ENCODE assay signal across 33 cellular contexts in genomic region chr10:49321021-49321420, GRCh38. TPM values are rescaled to one million over a fixed set of nuclear protein-coding genes. Genes with fewer than 3 reads are reported as not detected.
"Had no signal": no experiment of that assay in that cellular context is flagged by ENCODE, and none has a peak within 500 bp of the region (broad histone marks: within the 10 kb centered on the region; RNA-seq: fewer than 3 reads in every experiment).

No MANE protein-coding gene starts in this region.

- H3K4me3 Mint-ChIP-seq: natural killer cell treated with Interleukin-12 subunit alpha and Interleukin-12 subunit beta and Interleukin-15 and Interleukin-18, amount 100 ng/mL, for 72 hours; nephron progenitor cell; neural crest cell; stimulated activated effector memory CD8-positive, alpha-beta T cell treated with anti-CD3 and anti-CD28 coated beads, Interleukin-12 subunit alpha, Interleukin-12 subunit beta, amount 100 ng/mL, for 72 hours; stimulated activated naive B cell treated with anti-CD40 and anti-IgM and Interleukin-4, amounts not matched to agents 10 μg/mL and 1 μg/mL and 100 μg/mL, for 72 hours; stimulated activated naive CD8-positive, alpha-beta T cell treated with anti-CD3 and anti-CD28 coated beads, Interleukin-15, Interleukin-2, amounts not matched to agents 100 ng/mL and 50 ng/mL, for 24 hours had no signal

- H3K27me3 Mint-ChIP-seq: stimulated activated naive B cell treated with anti-CD40 and anti-IgM and Interleukin-4, amounts not matched to agents 10 μg/mL and 1 μg/mL and 100 μg/mL, for 72 hours had no signal

- DNase-seq: nephron progenitor cell; nucleus accumbens; ovary; posterior cingulate gyrus; psoas muscle; right cardiac atrium; right lobe of liver; sigmoid colon; small intestine; stimulated activated CD4-positive, alpha-beta T cell treated with anti-CD3 and anti-CD28 coated beads, Interleukin-15, amount 100 ng/mL, for 24 hours; stimulated activated CD4-positive, alpha-beta T cell treated with anti-CD3 and anti-CD28 coated beads, Interleukin-2, amount 100 ng/mL, for 24 hours; stimulated activated CD4-positive, alpha-beta T cell treated with anti-CD3 and anti-CD28 coated beads, Interleukin-2, amount 100 ng/mL, for 48 hours; stimulated activated CD4-positive, alpha-beta T cell treated with anti-CD3 and anti-CD28 coated beads, Interleukin-4, amount 100 ng/mL, for 24 hours; stimulated activated naive B cell treated with anti-CD40 and anti-IgM and Interleukin-4, amounts not matched to agents 10 μg/mL and 1 μg/mL and 100 μg/mL, for 72 hours; stimulated activated naive CD4-positive, alpha-beta T cell treated with Interleukin-2 at 50 U/mL for 16 hours; stomach; thyroid gland; trophoblast cell; upper lobe of left lung had no signal

- H3K4me3 ChIP-seq: ovary, psoas muscle, right lobe of liver, sigmoid colon, stomach, thoracic aorta, thyroid gland, tibial nerve, upper lobe of left lung, vagina had no signal

- H3K4me1 Mint-ChIP-seq: nephron progenitor cell; neural crest cell; stimulated activated effector memory CD8-positive, alpha-beta T cell treated with anti-CD3 and anti-CD28 coated beads, Interleukin-12 subunit alpha, Interleukin-12 subunit beta, amount 100 ng/mL, for 72 hours; stimulated activated naive B cell treated with anti-CD40 and anti-IgM and Interleukin-4, amounts not matched to agents 10 μg/mL and 1 μg/mL and 100 μg/mL, for 72 hours had no signal

- H3K36me3 ChIP-seq: neutrophil, ovary, right lobe of liver, sigmoid colon, stomach, thoracic aorta, thyroid gland, tibial nerve, upper lobe of left lung, vagina had no signal

- H3K9me3 ChIP-seq: neutrophil, ovary, psoas muscle, right lobe of liver, sigmoid colon, stomach, thoracic aorta, thyroid gland, tibial nerve, upper lobe of left lung, vagina had no signal

- H3K9me3 Mint-ChIP-seq: natural killer cell treated with Interleukin-12 subunit alpha and Interleukin-12 subunit beta and Interleukin-15 and Interleukin-18, amount 100 ng/mL, for 72 hours; nephron progenitor cell; neural crest cell; stimulated activated effector memory CD8-positive, alpha-beta T cell treated with anti-CD3 and anti-CD28 coated beads, Interleukin-12 subunit alpha, Interleukin-12 subunit beta, amount 100 ng/mL, for 72 hours; stimulated activated naive B cell treated with anti-CD40 and anti-IgM and Interleukin-4, amounts not matched to agents 10 μg/mL and 1 μg/mL and 100 μg/mL, for 72 hours; stimulated activated naive CD8-positive, alpha-beta T cell treated with anti-CD3 and anti-CD28 coated beads, Interleukin-15, Interleukin-2, amounts not matched to agents 100 ng/mL and 50 ng/mL, for 24 hours had no signal

- H3K36me3 Mint-ChIP-seq: natural killer cell treated with Interleukin-12 subunit alpha and Interleukin-12 subunit beta and Interleukin-15 and Interleukin-18, amount 100 ng/mL, for 72 hours; stimulated activated effector memory CD8-positive, alpha-beta T cell treated with anti-CD3 and anti-CD28 coated beads, Interleukin-12 subunit alpha, Interleukin-12 subunit beta, amount 100 ng/mL, for 72 hours; stimulated activated naive B cell treated with anti-CD40 and anti-IgM and Interleukin-4, amounts not matched to agents 10 μg/mL and 1 μg/mL and 100 μg/mL, for 72 hours had no signal

- H3K27me3 ChIP-seq: neutrophil, ovary, right lobe of liver, sigmoid colon, stomach, thyroid gland, tibial nerve, upper lobe of left lung, vagina had no signal

- H3K27ac Mint-ChIP-seq: natural killer cell treated with Interleukin-12 subunit alpha and Interleukin-12 subunit beta and Interleukin-15 and Interleukin-18, amount 100 ng/mL, for 72 hours; nephron progenitor cell; progenitor cell of endocrine pancreas; stimulated activated effector memory CD8-positive, alpha-beta T cell treated with anti-CD3 and anti-CD28 coated beads, Interleukin-12 subunit alpha, Interleukin-12 subunit beta, amount 100 ng/mL, for 72 hours; stimulated activated naive B cell treated with anti-CD40 and anti-IgM and Interleukin-4, amounts not matched to agents 10 μg/mL and 1 μg/mL and 100 μg/mL, for 72 hours; stimulated activated naive CD8-positive, alpha-beta T cell treated with anti-CD3 and anti-CD28 coated beads, Interleukin-15, Interleukin-2, amounts not matched to agents 100 ng/mL and 50 ng/mL, for 24 hours had no signal

- H3K4me1 ChIP-seq: parathyroid adenoma, right lobe of liver, sigmoid colon, stomach, thyroid gland, tibial nerve, vagina had no signal

- ATAC-seq: natural killer cell treated with Interleukin-12 subunit alpha and Interleukin-12 subunit beta and Interleukin-15 and Interleukin-18, amount 100 ng/mL, for 72 hours; psoas muscle; right cardiac atrium; right lobe of liver; stimulated activated effector memory CD8-positive, alpha-beta T cell treated with anti-CD3 and anti-CD28 coated beads, Interleukin-12 subunit alpha, Interleukin-12 subunit beta, amount 100 ng/mL, for 72 hours; stimulated activated naive B cell treated with anti-CD40 and anti-IgM and Interleukin-4, amounts not matched to agents 10 μg/mL and 1 μg/mL and 100 μg/mL, for 72 hours had no signal

- H3K27ac ChIP-seq: ovary, parathyroid adenoma, psoas muscle, right lobe of liver, sigmoid colon, stomach, thoracic aorta, thyroid gland, tibial nerve, upper lobe of left lung, vagina had no signal

RNA-seq across cellular contexts. Expression of gene C10orf71, which starts 22.1 kb away (rescaled TPM):
- total RNA-seq: natural killer cell treated with Interleukin-12 subunit alpha and Interleukin-12 subunit beta and Interleukin-15 and Interleukin-18, amount 100 ng/mL, for 72 hours; neural crest cell; omental fat pad; progenitor cell of endocrine pancreas; renal cortical epithelial cell; sigmoid colon; subcutaneous adipose tissue; temporal lobe; thyroid gland; upper lobe of left lung; vagina had no signal
